ENCODE assay signal across 8 cellular contexts in genomic region chr1:205600085-205600484, GRCh38. TPM values are rescaled to one million over a fixed set of nuclear protein-coding genes. Genes with fewer than 3 reads are reported as not detected.
DNase-seq lines count a peak whose midpoint lies in the region; ATAC-seq, FAIRE-seq and TF ChIP-seq lines count a peak whose summit lies in the region.

No MANE protein-coding gene starts in this region.

- peak overlapping the region; percentile 54 for H3K27ac ChIP-seq in GM12878 (ENCODE audit: control insufficient read depth, insufficient read depth)
- peak overlapping the region; percentile 84 for H3K27ac ChIP-seq in osteoblast (ENCODE audit: low read depth, low read length)

- H4K20me1 ChIP-seq in GM12878 (ENCODE audit: control insufficient read depth, insufficient read depth) (no peaks in the 10 kb centered on the region), osteoblast (ENCODE audit: insufficient read depth, low read length) (no peaks in the 10 kb centered on the region)

- RAD21 ChIA-PET in GM12878 (lab: Charles Lee; ENCODE audit: unreplicated experiment), result interaction anchor here (1.0 to 3.7 kb wide), 7 partner anchors 8 to 107 kb away, joined by 3 to 25 read pairs (median 5); partner anchors contain the start of gene ELK4

- peak; percentile 75 for FAIRE-seq in GM12878 (lab: Jason Lieb, UNC)

- H2AFZ ChIP-seq in GM12878 (ENCODE audit: control insufficient read depth, low read depth, low read length) (no peak overlapping the region), osteoblast (ENCODE audit: low read length) (no peak overlapping the region)

- TF ChIP-seq CTCF in GM12878 (IDR thresholded peaks at IDR 0.05 in 2 of 3, conservative IDR thresholded peaks at IDR 0.05 in 1 of 3; ENCODE audit: control insufficient read depth in 2 of 3, extremely low read depth in 1 of 3, insufficient read depth in 1 of 3, low read depth in 3 of 3, low read length in 3 of 3) (peak; percentile 18 to 29 (median 21); a peak in 4 of 6 replicates), osteoblast (IDR thresholded peaks at IDR 0.05; ENCODE audit: extremely low read depth, low read depth, low read length) (peak; percentile 30)

- H3K9me3 Mint-ChIP-seq in naive thymus-derived CD8-positive, alpha-beta T cell, result no peaks in the 10 kb centered on the region

- no peaks in the 10 kb centered on the region for H3K9me3 ChIP-seq in GM12878 (replicated peaks; ENCODE audit: control insufficient read depth, insufficient read depth, low read length)
- H3K9me3 ChIP-seq in osteoblast (ENCODE audit: low read depth, low read length), result no peaks in the 10 kb centered on the region

- WGBS in GM12878 (ENCODE audit: insufficient coverage, insufficient replicate concordance, low lambda C conversion rate, missing lambda C conversion rate), result 0% methylated on average over 1 of the region's 1 CpG

- POLR2A ChIA-PET in GM12878 (lab: Charles Lee), result interaction anchor here (0.5 to 2.2 kb wide), 5 partner anchors 8 to 117 kb away, joined by 3 to 8 read pairs (median 6); no protein-coding TSS in a partner anchor
- POLR2A ChIA-PET in naive thymus-derived CD8-positive, alpha-beta T cell (lab: Charles Lee), result interaction anchor here (0.7 to 2.3 kb wide), 3 partner anchors 8 to 31 kb away, joined by 3 to 12 read pairs (median 3); no protein-coding TSS in a partner anchor

- peak overlapping the region; percentile 79 for H3K4me2 ChIP-seq in GM12878 (ENCODE audit: control insufficient read depth, insufficient read depth)
- H3K4me2 ChIP-seq in osteoblast (ENCODE audit: insufficient read depth, low read length), result peak overlapping the region; percentile 64

- TF ChIP-seq EP300 in GM12878 (IDR thresholded peaks at IDR 0.05; ENCODE audit: borderline replicate concordance in 1 of 2, control insufficient read depth in 1 of 2, low read depth in 2 of 2, low read length in 2 of 2), result no peak

- H3K36me3 Mint-ChIP-seq in naive thymus-derived CD8-positive, alpha-beta T cell, result peaks cover 3 to 59% (median 22%) of the 10 kb centered on the region in 3 donors

- H3K27me3 ChIP-seq in GM12878 (replicated peaks in 1 of 2; ENCODE audit: control insufficient read depth in 2 of 2, insufficient read depth in 2 of 2, low read length in 1 of 2) (no peaks in the 10 kb centered on the region), osteoblast (ENCODE audit: insufficient read depth, low read length) (no peaks in the 10 kb centered on the region), H7 (ENCODE audit: control insufficient read depth, insufficient read depth, low read length) (no peaks in the 10 kb centered on the region)

- in situ Hi-C loops in GM12878 (cut with MboI), result no loop called here

- H3K4me1 Mint-ChIP-seq in naive thymus-derived CD8-positive, alpha-beta T cell, result peaks cover 19 to 31% (median 28%) of the 10 kb centered on the region in 4 donors

- H3K27me3 Mint-ChIP-seq in naive thymus-derived CD8-positive, alpha-beta T cell, result no peaks in the 10 kb centered on the region

- peak overlapping the region in 5 of 10 donors; percentile 33 to 77 (median 57) for H3K27ac Mint-ChIP-seq in naive thymus-derived CD8-positive, alpha-beta T cell

- CTCF ChIA-PET in GM12878 (lab: Yijun Ruan, JAX), result interaction anchor here (0.7 to 2.9 kb wide), 10 partner anchors 8 to 111 kb away, joined by 3 to 29 read pairs (median 8); partner anchors contain the start of gene ELK4

- ATAC-seq in GM18498 (IDR thresholded peaks at IDR 0.05; ENCODE audit: unreplicated experiment), result peak; percentile 72
- peak; percentile 61 for ATAC-seq in HG03025 (IDR thresholded peaks at IDR 0.05; ENCODE audit: low FRiP score, unreplicated experiment)
- ATAC-seq in GM12878, result peak; percentile 88
- no peak for ATAC-seq in naive thymus-derived CD8-positive, alpha-beta T cell

- peaks cover 34% of the 10 kb centered on the region for H3K4me1 ChIP-seq in GM12878 (ENCODE audit: control insufficient read depth, insufficient read depth, low read length)
- peaks cover 27% of the 10 kb centered on the region for H3K4me1 ChIP-seq in osteoblast (ENCODE audit: insufficient read depth, low read length)

- H3K4me3 ChIP-seq in GM12878, result peak overlapping the region; percentile 36; the same call in 1 of the 2 replicates
- H3K4me3 ChIP-seq in osteoblast (ENCODE audit: insufficient read depth, low read length), result peak overlapping the region; percentile 16
- no peak overlapping the region for H3K4me3 ChIP-seq in H7 (ENCODE audit: insufficient read depth, low read depth, low read length)

- no peak overlapping the region for H3K4me3 Mint-ChIP-seq in naive thymus-derived CD8-positive, alpha-beta T cell

- H3K36me3 ChIP-seq in GM12878 (ENCODE audit: control insufficient read depth in 2 of 2, insufficient read depth in 2 of 2, low read length in 1 of 2) (peaks cover 0 to 19% of the 10 kb centered on the region in 2 experiments), osteoblast (ENCODE audit: insufficient read depth, low read length) (no peaks in the 10 kb centered on the region), H7 (replicated peaks; ENCODE audit: control insufficient read depth, insufficient read depth, low read length) (peaks cover 2% of the 10 kb centered on the region; the same call in 1 of the 2 replicates)

- no peak for TF ChIP-seq POLR2A in GM12878 (IDR thresholded peaks at IDR 0.05; ENCODE audit: low read depth, low read length)

- TF ChIP-seq RAD21 in GM12878 (IDR thresholded peaks at IDR 0.05; ENCODE audit: insufficient read depth, low read depth, low read length), result no peak

- H3K79me2 ChIP-seq in GM12878 (ENCODE audit: control insufficient read depth, insufficient read depth, low read length), result no peaks in the 10 kb centered on the region
- H3K79me2 ChIP-seq in osteoblast (ENCODE audit: insufficient read depth, low read length), result no peaks in the 10 kb centered on the region

- SMC1A ChIA-PET in GM12878 (lab: Charles Lee; ENCODE audit: uncharacterized antibody, unreplicated experiment), result interaction anchor here (0.9 to 4.7 kb wide), 14 partner anchors 8 to 115 kb away, joined by 3 to 40 read pairs (median 5); partner anchors contain the start of gene ELK4

- DNase-seq in GM12878 (ENCODE audit: low read depth, low spot score) (no peak), osteoblast (ENCODE audit: insufficient read length, low spot score, missing footprints) (peak; percentile 85), midbrain (lab: John Stamatoyannopoulos, UW) (no peak), NCI-H1417 treated with DMSO at 0.1 percent for 48 hours (lab: John Stamatoyannopoulos, UW) (no peak), H7 (no peak)
- no peak for DNase-seq in naive thymus-derived CD8-positive, alpha-beta T cell

- BruUV-seq in GM12878 (replicated peaks; lab: Mats Ljungman, UMichigan), result no TSS peak

- H3K9ac ChIP-seq in GM12878 (ENCODE audit: control insufficient read depth, insufficient read depth, low read length), result peak overlapping the region; percentile 37; the same call in 1 of the 2 replicates

- intact Hi-C loops in GM12878 (cut with micrococcal nuclease; ENCODE audit: unreplicated experiment), result no loop called here

TF ChIP-seq in GM12878, 131 proteins besides CTCF, POLR2A, EP300 and RAD21 (continues in another document):
- no peak for TF ChIP-seq ELK1 (IDR thresholded peaks at IDR 0.05; ENCODE audit: low read depth, low read length)
- TF ChIP-seq IKZF1 (conservative IDR thresholded peaks at IDR 0.05), result 0 out of 2 replicates have a peak, but pooled peaks have one; percentile 13
- TF ChIP-seq SMAD5 (IDR thresholded peaks at IDR 0.05; ENCODE audit: low read depth), result 0 out of 2 replicates have a peak, but pooled peaks have one; percentile 10
- peak; percentile 26; the same call in 1 of the 2 replicates for TF ChIP-seq CREM (IDR thresholded peaks at IDR 0.05; ENCODE audit: low read depth)
- TF ChIP-seq ATF7 (IDR thresholded peaks at IDR 0.05; ENCODE audit: low read depth), result peak; percentile 24; the same call in 1 of the 2 replicates
- 0 out of 2 replicates have a peak, but pooled peaks have one; percentile 30 for TF ChIP-seq DPF2 (IDR thresholded peaks at IDR 0.05)
- no peak for TF ChIP-seq FOXK2 (IDR thresholded peaks at IDR 0.05)
- TF ChIP-seq JUND (IDR thresholded peaks at IDR 0.05; ENCODE audit: low read depth, low read length), result peak; percentile 88

RNA-seq across cellular contexts. Expression of gene ELK4, which starts 31.7 kb away (rescaled TPM):
- 64.5 and 67.4 TPM in 2 replicates for total RNA-seq in GM12878 (2013; cell fraction: nucleolus; rRNA removed)
- total RNA-seq in GM12878 (2014; rRNA removed) (20.1 and 22.5 TPM in 2 replicates), GM12878 (2014; rRNA removed; fragmentation: Illumina TruSeq; extraction: Trizol) (36.2 and 39.0 TPM in 2 replicates), GM12878 (2021) (70.7 and 71.5 TPM in 2 replicates), osteoblast (27.1 and 30.4 TPM in 2 replicates)
- 12.2 TPM for polyA plus RNA-seq in GM12878 (2011; ENCODE audit: low read depth)
- polyA plus RNA-seq in GM12878 (2011; rRNA removed) (21.8 and 27.6 TPM in 2 replicates), GM12878 (2014; fragmentation: Illumina TruSeq; extraction: Trizol) (24.6 and 32.2 TPM in 2 replicates), GM12878 (2014; fragmentation: Nextera tagmentation; extraction: Ambion mirVana) (10 to 100 TPM in 1 of 2 experiments, 1 to 10 TPM in 1; 5.2 to 11.9 TPM), GM12878 (2014; rRNA removed) (13.6 and 16.8 TPM in 2 replicates), GM12878 (2016; fragmentation: Nextera tagmentation; extraction: Ambion mirVana) (1 to 10 TPM; 6.5 to 8.7 TPM)
- polyA plus RNA-seq in GM12878 (2011; cell fraction: cytosol; rRNA removed), result 8.6 and 10.9 TPM in 2 replicates
- 14.3 and 15.4 TPM in 2 replicates for polyA plus RNA-seq in GM12878 (2011; cell fraction: nucleus; rRNA removed)
- polyA plus RNA-seq in GM12878 (2012), result 16.3 and 17.6 TPM in 2 replicates
- 23.1 and 23.6 TPM in 2 replicates for polyA minus RNA-seq in GM12878 (2011; rRNA and poly(A)+ RNA removed)
- polyA minus RNA-seq in GM12878 (2011; cell fraction: cytosol; rRNA and poly(A)+ RNA removed), result 14.8 and 18.2 TPM in 2 replicates
- 5.7 and 11.3 TPM in 2 replicates for polyA minus RNA-seq in GM12878 (2011; cell fraction: nucleus; rRNA and poly(A)+ RNA removed)
- total RNA-seq in naive thymus-derived CD8-positive, alpha-beta T cell, result 100 to 1,000 TPM; 194 to 204 TPM
- 1 to 10 TPM; 4.5 to 8.3 (median 5.8) TPM for polyA plus RNA-seq in naive thymus-derived CD8-positive, alpha-beta T cell
- 13.0 and 20.1 TPM in 2 replicates for total RNA-seq in H7 (2014; rRNA removed; shearing (Covaris generic))

Comparison
In these comparisons a context has a peak if more than half of its experiments do, and no peak if none do; other contexts are left out.
1. ATAC-seq: peak in GM18498 (single experiment), HG03025 (single experiment) and GM12878 (single experiment); none in naive thymus-derived CD8-positive, alpha-beta T cell (0 of 2).